ENCODE assay signal across 8 cellular contexts in the genomic region with DNA sequence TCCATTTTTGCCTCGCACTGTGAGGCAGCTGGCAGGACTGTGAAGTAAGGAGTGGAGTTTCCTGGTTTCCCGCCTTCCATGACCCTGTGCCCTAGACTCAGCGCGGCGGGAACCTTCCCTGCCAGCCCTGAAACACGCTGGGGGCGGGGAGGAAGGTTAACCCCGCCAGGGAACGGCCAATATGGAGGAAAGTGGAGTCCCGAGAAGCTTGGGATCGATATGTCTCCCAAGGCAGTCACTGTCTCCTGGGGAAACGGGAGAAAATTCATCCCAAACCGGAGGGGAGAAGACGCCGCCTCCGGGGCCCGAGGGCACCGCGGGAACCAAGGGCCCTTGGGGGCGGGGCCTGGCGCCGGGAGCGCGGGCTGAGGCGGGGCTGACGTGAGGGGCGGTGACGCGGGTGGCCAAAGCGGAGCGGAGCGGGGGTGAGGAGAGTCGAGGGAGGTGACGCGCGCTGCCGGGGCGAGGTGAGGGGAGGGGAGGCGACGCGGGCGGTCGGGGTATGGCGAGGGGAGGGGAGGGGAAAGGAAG.
DNase-seq lines count a peak whose midpoint lies in the region; ATAC-seq and TF ChIP-seq lines count a peak whose summit lies in the region.

A gene with protein sequence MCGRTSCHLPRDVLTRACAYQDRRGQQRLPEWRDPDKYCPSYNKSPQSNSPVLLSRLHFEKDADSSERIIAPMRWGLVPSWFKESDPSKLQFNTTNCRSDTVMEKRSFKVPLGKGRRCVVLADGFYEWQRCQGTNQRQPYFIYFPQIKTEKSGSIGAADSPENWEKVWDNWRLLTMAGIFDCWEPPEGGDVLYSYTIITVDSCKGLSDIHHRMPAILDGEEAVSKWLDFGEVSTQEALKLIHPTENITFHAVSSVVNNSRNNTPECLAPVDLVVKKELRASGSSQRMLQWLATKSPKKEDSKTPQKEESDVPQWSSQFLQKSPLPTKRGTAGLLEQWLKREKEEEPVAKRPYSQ (plus strand): TSS at position 432 of the 531 bp plus-strand sequence. CDS start 863 bp downstream, outside the sequence.

- DNase-seq in 8988T = peak; percentile 79
- peak; percentile 82 for DNase-seq in NCI-H510A (lab: John Stamatoyannopoulos, UW)
- DNase-seq in activated CD4-positive, alpha-beta T cell treated with anti-CD3 and anti-CD28 coated beads for 1 hour = peak; percentile 89
- peak; percentile 88 for DNase-seq in cerebellar cortex (ENCODE audit: low spot score)
- DNase-seq in iris pigment epithelial cell (ENCODE audit: low read depth) = peak; percentile 79
- DNase-seq in stimulated activated CD4-positive, alpha-beta T cell treated with anti-CD3 and anti-CD28 coated beads, Interleukin-12 subunit alpha, Interleukin-12 subunit beta, amount 100 ng/mL, for 24 hours (ENCODE audit: low read depth in 2 of 2) = peak; percentile 82 to 93

- peak; percentile 42 for ATAC-seq in HG03342 (IDR thresholded peaks at IDR 0.05; ENCODE audit: unreplicated experiment)

- TF ChIP-seq POLR2A in GM18951 (IDR thresholded peaks at IDR 0.05; ENCODE audit: extremely low read depth, insufficient read depth, insufficient read length) = peak; percentile 59

- in situ Hi-C loops in GM18951 (cut with MboI; ENCODE audit: low sequenced_read_pairs, unreplicated experiment) = no loop called here

Comparison
In these comparisons a context has a peak if more than half of its experiments do, and no peak if none do; other contexts are left out.
1. Peak in every context shown above with its lines: DNase-seq and ATAC-seq.